26 cellular contexts compared by ENCODE assay signal in the genomic region with DNA sequence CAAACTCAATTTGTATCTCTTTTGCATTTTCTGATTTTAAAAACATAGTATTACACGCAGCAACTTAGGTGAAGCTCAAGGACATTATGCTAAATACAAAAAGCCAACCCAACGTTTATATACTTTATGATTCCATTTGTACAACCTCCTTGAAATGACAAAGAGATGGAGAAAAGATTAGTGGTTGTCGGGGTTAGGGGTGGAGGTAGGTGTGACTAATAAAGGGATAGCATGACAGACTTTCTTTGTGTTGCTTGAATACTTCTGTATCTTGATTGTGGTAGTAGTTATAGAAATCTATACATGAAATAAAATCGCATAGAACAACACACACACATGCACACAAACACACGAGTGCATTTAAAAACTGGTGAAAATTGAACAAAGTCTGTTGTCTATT. TPM values are rescaled to one million over a fixed set of nuclear protein-coding genes. Genes with fewer than 3 reads are reported as not detected.
DNase-seq lines count a peak whose midpoint lies in the region; FAIRE-seq and TF ChIP-seq lines count a peak whose summit lies in the region.
"Had no signal": no experiment of that assay in that cellular context is flagged by ENCODE, and none has a peak within 500 bp of the region (broad histone marks: within the 10 kb centered on the region; RNA-seq: fewer than 3 reads in every experiment).

No MANE protein-coding gene starts in this region.

- H3K4me2 ChIP-seq in mammary epithelial cell (ENCODE audit: insufficient read depth, low read depth, low read length): no peak overlapping the region
- H3K4me2 ChIP-seq in Karpas-422 (ENCODE audit: low read depth, low read length, poor library complexity, severe bottlenecking): no peak overlapping the region
- H3K4me2 ChIP-seq: BLaER1 had no signal

- H3K36me3 ChIP-seq in mammary epithelial cell (ENCODE audit: insufficient read depth, low read length) (no peaks in the 10 kb centered on the region), breast epithelium (no peaks in the 10 kb centered on the region), HAP-1 (replicated peaks) (no peaks in the 10 kb centered on the region), bronchial epithelial cell (ENCODE audit: control insufficient read depth, insufficient read depth, low read length) (no peaks in the 10 kb centered on the region), Karpas-422 (ENCODE audit: insufficient read depth, low read length) (no peaks in the 10 kb centered on the region)
- H3K36me3 ChIP-seq: BE2C, BLaER1 had no signal

- no peak for TF ChIP-seq CTCF in mammary epithelial cell (conservative IDR thresholded peaks at IDR 0.05 in 1 of 2, IDR thresholded peaks at IDR 0.05 in 1 of 2; ENCODE audit: extremely low read depth in 1 of 2, insufficient read depth in 1 of 2, low read depth in 1 of 2, low read length in 2 of 2)
- no peak for TF ChIP-seq CTCF in breast epithelium (IDR thresholded peaks at IDR 0.05)
- no peak for TF ChIP-seq CTCF in bronchial epithelial cell (IDR thresholded peaks at IDR 0.05; ENCODE audit: insufficient read depth, low read length, severe bottlenecking)
- TF ChIP-seq CTCF in progenitor cell of endocrine pancreas (IDR thresholded peaks at IDR 0.05; ENCODE audit: unreplicated experiment): no peak

- H3K27me3 Mint-ChIP-seq in progenitor cell of endocrine pancreas: no peaks in the 10 kb centered on the region
- H3K27me3 Mint-ChIP-seq: CD4-positive, CD25-positive, alpha-beta regulatory T cell had no signal

- H3K9me2 ChIP-seq in Karpas-422 (replicated peaks; ENCODE audit: insufficient read depth, low read length): no peaks in the 10 kb centered on the region

- H3K27ac ChIP-seq in mammary epithelial cell (ENCODE audit: insufficient read depth, low read depth, low read length) (no peak overlapping the region), breast epithelium (no peak overlapping the region), Karpas-422 (ENCODE audit: low read length) (no peak overlapping the region)
- H3K27ac ChIP-seq: BLaER1 had no signal

- no peak overlapping the region for H3K27ac Mint-ChIP-seq in progenitor cell of endocrine pancreas
- H3K27ac Mint-ChIP-seq: CD14-positive monocyte; CD4-positive, alpha-beta memory T cell; CD4-positive, CD25-positive, alpha-beta regulatory T cell; CD8-positive, alpha-beta memory T cell had no signal

- DNase-seq in mammary epithelial cell (peak; percentile 43), breast epithelium (ENCODE audit: low spot score in 2 of 2) (no peak), HAP-1 (ENCODE audit: low spot score in 2 of 2) (peak; percentile 18 to 80), bronchial epithelial cell (ENCODE audit: low read depth) (peak; percentile 1), RCC 7860 (ENCODE audit: low spot score) (no peak), Karpas-422 (no peak), progenitor cell of endocrine pancreas (ENCODE audit: low spot score, unreplicated experiment) (no peak)
- DNase-seq: 8988T; ACHN; BE2C; C1 segment of cervical spinal cord; CD4-positive, alpha-beta memory T cell; CD4-positive, CD25-positive, alpha-beta regulatory T cell; CD8-positive, alpha-beta memory T cell; COR-L47; DMS 273 treated with DMSO at 0.1 percent for 48 hours; DMS153; DMS53; DMS79; DND-41; EL; GDM1 had no signal

- H3K27me3 ChIP-seq in mammary epithelial cell (ENCODE audit: insufficient read depth, low read length) (no peaks in the 10 kb centered on the region), breast epithelium (no peaks in the 10 kb centered on the region), HAP-1 (ENCODE audit: low read depth) (no peaks in the 10 kb centered on the region), bronchial epithelial cell (ENCODE audit: control insufficient read depth, insufficient read depth, low read length) (no peaks in the 10 kb centered on the region), Karpas-422 (ENCODE audit: low read length) (no peaks in the 10 kb centered on the region)
- H3K27me3 ChIP-seq: BE2C, BLaER1 had no signal

- H3K4me1 ChIP-seq in mammary epithelial cell (ENCODE audit: insufficient read depth, low read length) (no peaks in the 10 kb centered on the region), breast epithelium (no peaks in the 10 kb centered on the region), HAP-1 (peaks cover 16% of the 10 kb centered on the region), Karpas-422 (ENCODE audit: low read length) (no peaks in the 10 kb centered on the region)
- H3K4me1 ChIP-seq: BE2C, BLaER1 had no signal

- H3K9ac ChIP-seq in mammary epithelial cell (ENCODE audit: insufficient read depth, low read length): no peak overlapping the region
- no peak overlapping the region for H3K9ac ChIP-seq in Karpas-422 (ENCODE audit: low read length)
- H3K9ac ChIP-seq: BLaER1 had no signal

- H3K79me2 ChIP-seq in mammary epithelial cell (ENCODE audit: insufficient read depth, low read length): no peaks in the 10 kb centered on the region
- H3K79me2 ChIP-seq in Karpas-422 (ENCODE audit: low read length): no peaks in the 10 kb centered on the region

- H3K36me3 Mint-ChIP-seq in progenitor cell of endocrine pancreas (ENCODE audit: insufficient read depth): no peaks in the 10 kb centered on the region
- H3K36me3 Mint-ChIP-seq: CD14-positive monocyte; CD4-positive, alpha-beta memory T cell; CD4-positive, CD25-positive, alpha-beta regulatory T cell had no signal

- no peak overlapping the region for H3K4me3 ChIP-seq in mammary epithelial cell (replicated peaks in 1 of 3; ENCODE audit: insufficient read depth in 1 of 3, low read depth in 2 of 3, low read length in 3 of 3)
- H3K4me3 ChIP-seq in breast epithelium: no peak overlapping the region
- H3K4me3 ChIP-seq in HAP-1: no peak overlapping the region
- H3K4me3 ChIP-seq in bronchial epithelial cell (ENCODE audit: low read depth, low read length): no peak overlapping the region
- no peak overlapping the region for H3K4me3 ChIP-seq in Karpas-422 (ENCODE audit: low read length)
- H3K4me3 ChIP-seq: BLaER1 had no signal

- in situ Hi-C loops in mammary epithelial cell (cut with MboI; ENCODE audit: low sequenced_read_pairs in 2 of 2): no loop called here
- in situ Hi-C loops in HAP-1 (cut with MboI; ENCODE audit: low sequenced_read_pairs): no loop called here

- no peak for FAIRE-seq in bronchial epithelial cell (lab: Jason Lieb, UNC)
- FAIRE-seq in RCC 7860 (lab: Jason Lieb, UNC): no peak
- FAIRE-seq: A204.1, GM12891 had no signal

- no peak overlapping the region for H3K4me3 Mint-ChIP-seq in progenitor cell of endocrine pancreas (ENCODE audit: low read depth)
- H3K4me3 Mint-ChIP-seq: CD14-positive monocyte; CD4-positive, alpha-beta memory T cell; CD4-positive, CD25-positive, alpha-beta regulatory T cell; CD8-positive, alpha-beta memory T cell had no signal

- no peaks in the 10 kb centered on the region for H4K20me1 ChIP-seq in mammary epithelial cell (ENCODE audit: insufficient read depth, low read length)
- no peaks in the 10 kb centered on the region for H4K20me1 ChIP-seq in Karpas-422 (ENCODE audit: insufficient read depth, low read depth, low read length)
- H4K20me1 ChIP-seq: BLaER1 had no signal

- H2AFZ ChIP-seq in mammary epithelial cell (ENCODE audit: low read depth, low read length): no peak overlapping the region
- H2AFZ ChIP-seq in Karpas-422 (ENCODE audit: low read length): no peak overlapping the region

- no peak for TF ChIP-seq POLR2A in breast epithelium (IDR thresholded peaks at IDR 0.05)

- CTCF ChIA-PET in mammary epithelial cell (lab: Charles Lee; ENCODE audit: low non-redundant PET): no interaction called here

- H3K9me3 ChIP-seq in mammary epithelial cell (replicated peaks; ENCODE audit: insufficient read depth, low read length) (no peaks in the 10 kb centered on the region), breast epithelium (peaks cover 4 to 16% of the 10 kb centered on the region in 2 donors), HAP-1 (no peaks in the 10 kb centered on the region), Karpas-422 (ENCODE audit: low read length) (no peaks in the 10 kb centered on the region)
- H3K9me3 ChIP-seq: BE2C had no signal

- peaks cover 10% of the 10 kb centered on the region for H3K4me1 Mint-ChIP-seq in progenitor cell of endocrine pancreas (ENCODE audit: low read depth)
- H3K4me1 Mint-ChIP-seq: CD14-positive monocyte; CD4-positive, alpha-beta memory T cell; CD4-positive, CD25-positive, alpha-beta regulatory T cell; CD8-positive, alpha-beta memory T cell had no signal

- intact Hi-C loops in mammary epithelial cell (cut with micrococcal nuclease): no loop called here
- intact Hi-C loops in breast epithelium (cut with DNase I; ENCODE audit: low total_unique reads): no loop called here

- H3K9me3 Mint-ChIP-seq in progenitor cell of endocrine pancreas (ENCODE audit: low read depth): peaks cover 15% of the 10 kb centered on the region

- 67% methylated on average over 5 of the region's 5 CpGs for WGBS in mammary epithelial cell (ENCODE audit: low coverage, missing lambda C conversion rate)

- dilution Hi-C loops in mammary epithelial cell (cut with HindIII; ENCODE audit: low sequenced_read_pairs): no loop called here

- BruUV-seq in mammary epithelial cell (replicated peaks; lab: Mats Ljungman, UMichigan): no TSS peak

RNA-seq across cellular contexts. Expression of a gene that starts 42.5 kb away (rescaled TPM):
- total RNA-seq in mammary epithelial cell (10 to 100 TPM; 21.6 to 27.8 TPM), breast epithelium (10 to 100 TPM; 12.1 to 34.2 (median 12.3) TPM), bronchial epithelial cell (3.9 and 5.9 TPM in 2 replicates), progenitor cell of endocrine pancreas (12.0 and 16.7 TPM in 2 replicates)
- 7.5 TPM for polyA plus RNA-seq in mammary epithelial cell
- polyA minus RNA-seq in mammary epithelial cell: 159 TPM
- total RNA-seq in Karpas-422 (2014; rRNA removed; shearing (Covaris generic); ENCODE audit: low replicate concordance): not detected in 2 replicates
- total RNA-seq: CD4-positive, alpha-beta memory T cell; CD4-positive, CD25-positive, alpha-beta regulatory T cell; CD8-positive, alpha-beta memory T cell had no signal
- polyA plus RNA-seq: CD14-positive monocyte; CD4-positive, alpha-beta memory T cell had no signal

Comparison
In these comparisons a context has a peak if more than half of its experiments do, and no peak if none do; other contexts are left out.
1. DNase-seq: peak in mammary epithelial cell (single experiment), HAP-1 (2 of 2) and bronchial epithelial cell (single experiment); none in breast epithelium (0 of 2), RCC 7860 (single experiment), Karpas-422 (single experiment) and progenitor cell of endocrine pancreas (single experiment).